ENCODE assay signal across 8 cellular contexts in genomic region chr17:28950017-28950751, GRCh38. TPM values are rescaled to one million over a fixed set of nuclear protein-coding genes. Genes with fewer than 3 reads are reported as not detected.
A peak's percentile ranks its signal among the peaks of the same experiment; 100 is the strongest.
DNase-seq lines count a peak whose midpoint lies in the region; ATAC-seq, FAIRE-seq and TF ChIP-seq lines count a peak whose summit lies in the region.

No MANE protein-coding gene starts in this region.

- intact Hi-C loops in CD4-positive, alpha-beta memory T cell (cut with micrococcal nuclease) = loop anchor here (2.0 to 5.0 kb wide), 3 partner anchors 107 to 303 kb away; partner anchors contain the start of genes BLTP2, FAM222B, SDF2 and SUPT6H
- intact Hi-C loops in body of pancreas (cut with DNase I) = loop anchor here (10.0 kb wide), 1 partner anchor 335 kb away; no protein-coding TSS in a partner anchor

- WGBS in body of pancreas, 2 donors = 0 to 2% methylated on average over 31 to 43 of the region's 43 CpGs
- 0% methylated on average over 43 of the region's 43 CpGs for WGBS in smooth muscle cell (ENCODE audit: low lambda C conversion rate)

- CTCF ChIA-PET in CD4-positive, alpha-beta memory T cell (lab: Charles Lee; ENCODE audit: partially characterized antibody) = interaction anchor here (0.8 to 7.4 kb wide), 10 partner anchors 13 to 222 kb away, joined by 3 to 95 read pairs (median 11); partner anchors contain the start of genes DHRS13, NEK8 and TLCD1

- no peak for TF ChIP-seq RAD21 in Ishikawa (IDR thresholded peaks at IDR 0.05; ENCODE audit: low read depth)

- H3K27me3 ChIP-seq in CD4-positive, alpha-beta memory T cell (ENCODE audit: insufficient read depth, low read length) = no peaks in the 10 kb centered on the region
- H3K27me3 ChIP-seq in body of pancreas = no peaks in the 10 kb centered on the region
- H3K27me3 ChIP-seq in smooth muscle cell (ENCODE audit: low read depth) = no peaks in the 10 kb centered on the region

- peak overlapping the region; percentile 82 for H3K27ac ChIP-seq in CD4-positive, alpha-beta memory T cell (ENCODE audit: low read depth, low read length)
- H3K27ac ChIP-seq in body of pancreas (peak overlapping the region; percentile 82 to 99 (median 94)), smooth muscle cell (ENCODE audit: low read depth) (peak overlapping the region; percentile 86)

- H2AFZ ChIP-seq in smooth muscle cell (ENCODE audit: low read depth) = peak overlapping the region; percentile 83

- no peaks in the 10 kb centered on the region for H3K9me3 ChIP-seq in CD4-positive, alpha-beta memory T cell (ENCODE audit: control insufficient read depth in 1 of 2, low read length in 2 of 2)
- H3K9me3 ChIP-seq in body of pancreas (no peaks in the 10 kb centered on the region), smooth muscle cell (replicated peaks; ENCODE audit: low read depth) (no peaks in the 10 kb centered on the region)

- peaks cover 39% of the 10 kb centered on the region for H4K20me1 ChIP-seq in smooth muscle cell (ENCODE audit: low read depth)

- H3K4me3 ChIP-seq in CD4-positive, alpha-beta memory T cell (ENCODE audit: low read length in 2 of 2) = peak overlapping the region; percentile 83 to 94
- H3K4me3 ChIP-seq in body of pancreas (peak overlapping the region; percentile 67 to 96), smooth muscle cell (peak overlapping the region; percentile 90)

- peaks cover 6 to 35% of the 10 kb centered on the region in 2 donors for H3K36me3 Mint-ChIP-seq in CD4-positive, alpha-beta memory T cell
- peaks cover 35% of the 10 kb centered on the region for H3K36me3 Mint-ChIP-seq in T-helper 2 cell treated with Interferon-gamma antibody and Interleukin-4, amounts not matched to agents 5 μg/mL and 100 μg/mL, for 36 hours (ENCODE audit: low read depth)

- peaks cover 24% of the 10 kb centered on the region for H3F3A ChIP-seq in smooth muscle cell (ENCODE audit: low read depth)

- H3K36me3 ChIP-seq in CD4-positive, alpha-beta memory T cell (ENCODE audit: insufficient read depth, low read length) = no peaks in the 10 kb centered on the region
- H3K36me3 ChIP-seq in body of pancreas (replicated peaks in 1 of 2; ENCODE audit: insufficient read depth in 1 of 2, low read depth in 2 of 2) = no peaks in the 10 kb centered on the region
- no peaks in the 10 kb centered on the region for H3K36me3 ChIP-seq in smooth muscle cell (ENCODE audit: low read depth)

- H3K9me3 Mint-ChIP-seq in CD4-positive, alpha-beta memory T cell = no peaks in the 10 kb centered on the region
- H3K9me3 Mint-ChIP-seq in T-helper 2 cell treated with Interferon-gamma antibody and Interleukin-4, amounts not matched to agents 5 μg/mL and 100 μg/mL, for 36 hours = no peaks in the 10 kb centered on the region

- no peak for FAIRE-seq in GM19239 (lab: Jason Lieb, UNC)

- H3K79me2 ChIP-seq in smooth muscle cell (ENCODE audit: low read depth) = peaks cover 55% of the 10 kb centered on the region

- peaks cover 27 to 41% (median 35%) of the 10 kb centered on the region in 4 donors for H3K4me1 Mint-ChIP-seq in CD4-positive, alpha-beta memory T cell
- H3K4me1 Mint-ChIP-seq in T-helper 2 cell treated with Interferon-gamma antibody and Interleukin-4, amounts not matched to agents 5 μg/mL and 100 μg/mL, for 36 hours (ENCODE audit: low read depth) = peaks cover 36% of the 10 kb centered on the region

- peak overlapping the region; percentile 98 for H3K4me2 ChIP-seq in smooth muscle cell

- TF ChIP-seq EP300 in Ishikawa (IDR thresholded peaks at IDR 0.05; ENCODE audit: borderline replicate concordance) = no peak

- peak; percentile 56 to 86 (median 63) for DNase-seq in CD4-positive, alpha-beta memory T cell
- peak; percentile 52 for DNase-seq in T-helper 2 cell treated with Interferon-gamma antibody and Interleukin-4, amounts not matched to agents 5 μg/mL and 100 μg/mL, for 36 hours (ENCODE audit: low spot score)
- DNase-seq in body of pancreas = peak; percentile 51 to 65 (median 58)
- peak; percentile 49 for DNase-seq in iPS-NIHi11 (ENCODE audit: low spot score)
- no peak for DNase-seq in smooth muscle cell (lab: John Stamatoyannopoulos, UW; ENCODE audit: unreplicated experiment)
- no peak for DNase-seq in GM19239 (ENCODE audit: insufficient read length, low spot score)

- peak overlapping the region; percentile 82 for H3K9ac ChIP-seq in smooth muscle cell (ENCODE audit: low read depth)

- no peak for TF ChIP-seq POLR2A in body of pancreas (IDR thresholded peaks at IDR 0.05)

- peak overlapping the region; percentile 93 to 97 (median 96) for H3K4me3 Mint-ChIP-seq in CD4-positive, alpha-beta memory T cell
- peak overlapping the region; percentile 97 for H3K4me3 Mint-ChIP-seq in T-helper 2 cell treated with Interferon-gamma antibody and Interleukin-4, amounts not matched to agents 5 μg/mL and 100 μg/mL, for 36 hours

- POLR2A ChIA-PET in CD4-positive, alpha-beta memory T cell (lab: Charles Lee; ENCODE audit: partially characterized antibody) = interaction anchor here (0.5 to 9.9 kb wide), 24 partner anchors 13 to 1243 kb away, joined by 3 to 257 read pairs (median 8); partner anchors contain the start of genes ALDOC, BLTP2, DHRS13 and FAM222B

- peaks cover 50% of the 10 kb centered on the region for H3K4me1 ChIP-seq in CD4-positive, alpha-beta memory T cell (ENCODE audit: insufficient read depth, low read length)
- H3K4me1 ChIP-seq in body of pancreas (peaks cover 46% of the 10 kb centered on the region), smooth muscle cell (ENCODE audit: low read depth) (peaks cover 20% of the 10 kb centered on the region)

- H3K27me3 Mint-ChIP-seq in CD4-positive, alpha-beta memory T cell = no peaks in the 10 kb centered on the region
- no peaks in the 10 kb centered on the region for H3K27me3 Mint-ChIP-seq in T-helper 2 cell treated with Interferon-gamma antibody and Interleukin-4, amounts not matched to agents 5 μg/mL and 100 μg/mL, for 36 hours (ENCODE audit: low read depth)

- peak overlapping the region; percentile 94 to 97 (median 97) for H3K27ac Mint-ChIP-seq in CD4-positive, alpha-beta memory T cell
- peak overlapping the region; percentile 95 for H3K27ac Mint-ChIP-seq in T-helper 2 cell treated with Interferon-gamma antibody and Interleukin-4, amounts not matched to agents 5 μg/mL and 100 μg/mL, for 36 hours

- no peak for ATAC-seq in body of pancreas
- no peak for ATAC-seq in GM18873 (IDR thresholded peaks at IDR 0.05; ENCODE audit: low FRiP score, unreplicated experiment)

- TF ChIP-seq CTCF in body of pancreas (IDR thresholded peaks at IDR 0.05) (no peak), smooth muscle cell (IDR thresholded peaks at IDR 0.05; ENCODE audit: borderline replicate concordance, insufficient read depth, poor library complexity, severe bottlenecking) (no peak)

TF ChIP-seq in Ishikawa, 13 proteins besides CTCF, POLR2A, EP300 and RAD21:
- TF ChIP-seq CEBPB (IDR thresholded peaks at IDR 0.05) = no peak
- peak; percentile 9 for TF ChIP-seq ZBTB7A (IDR thresholded peaks at IDR 0.05; ENCODE audit: low read depth)
- no peak for TF ChIP-seq NFIC (IDR thresholded peaks at IDR 0.05)
- 0 out of 2 replicates have a peak, but pooled peaks have one; percentile 11 for TF ChIP-seq MAX (IDR thresholded peaks at IDR 0.05)
- no peak for TF ChIP-seq CREB1 (IDR thresholded peaks at IDR 0.05; ENCODE audit: low read depth)

RNA-seq across cellular contexts. Expression of gene PHF12, which starts 1.1 kb away (rescaled TPM):
- 100 to 1,000 TPM; 125 to 135 TPM for total RNA-seq in CD4-positive, alpha-beta memory T cell
- polyA plus RNA-seq in CD4-positive, alpha-beta memory T cell = 10 to 100 TPM in 1 of 2 donors, 1 to 10 TPM in 1; 5.0 to 12.7 TPM
- total RNA-seq in body of pancreas = 10 to 100 TPM; 22.1 to 56.4 TPM
- total RNA-seq in smooth muscle cell = 17.8 and 18.9 TPM in 2 replicates
- polyA plus RNA-seq in smooth muscle cell = 12.2 and 14.0 TPM in 2 replicates

RNA-seq across cellular contexts. Expression of gene DHRS13, which starts 47.3 kb away (rescaled TPM):
- total RNA-seq in CD4-positive, alpha-beta memory T cell = 10 to 100 TPM; 44.6 to 49.6 TPM
- polyA plus RNA-seq in CD4-positive, alpha-beta memory T cell = 10 to 100 TPM; 15.1 to 19.6 TPM
- 1 to 10 TPM; 7.3 to 9.9 TPM for total RNA-seq in body of pancreas
- total RNA-seq in smooth muscle cell = 6.0 and 8.2 TPM in 2 replicates
- polyA plus RNA-seq in smooth muscle cell = 10.1 and 10.5 TPM in 2 replicates

RNA-seq across cellular contexts. Expression of gene FLOT2, which starts 52.7 kb away (rescaled TPM):
- 100 to 1,000 TPM; 216 to 224 TPM for total RNA-seq in CD4-positive, alpha-beta memory T cell
- polyA plus RNA-seq in CD4-positive, alpha-beta memory T cell = 100 to 1,000 TPM; 284 to 288 TPM
- total RNA-seq in body of pancreas (10 to 100 TPM; 26.0 to 32.4 TPM), smooth muscle cell (18.1 and 20.1 TPM in 2 replicates)
- 40.1 and 58.3 TPM in 2 replicates for polyA plus RNA-seq in smooth muscle cell

RNA-seq across cellular contexts. Expression of gene SEZ6, which starts 55.6 kb away (rescaled TPM):
- not detected for total RNA-seq in CD4-positive, alpha-beta memory T cell
- under 1 TPM; 0.41 to 0.81 TPM for polyA plus RNA-seq in CD4-positive, alpha-beta memory T cell
- total RNA-seq in body of pancreas (not detected), smooth muscle cell (not detected in 2 replicates)
- 0.64 TPM in 1 of 2 replicates, not detected in the other for polyA plus RNA-seq in smooth muscle cell

Comparison
In these comparisons a context has a peak if more than half of its experiments do, and no peak if none do; other contexts are left out.
1. DNase-seq: peak in CD4-positive, alpha-beta memory T cell (5 of 5), T-helper 2 cell treated with Interferon-gamma antibody and Interleukin-4, amounts not matched to agents 5 μg/mL and 100 μg/mL, for 36 hours (single experiment), body of pancreas (4 of 4) and iPS-NIHi11 (single experiment); none in smooth muscle cell (single experiment) and GM19239 (single experiment).
2. RNA of gene FLOT2, which starts 52.7 kb away (total RNA-seq): 216 to 224 TPM in CD4-positive, alpha-beta memory T cell; 26.0 to 32.4 TPM in body of pancreas and 18.1 to 20.1 TPM in smooth muscle cell; every median in the first group is over 4 times any median in the second.
3. Peak in every context shown above with its lines, with median percentiles within 50 percentile points of each other: H3K27ac ChIP-seq and H3K4me3 ChIP-seq.